In the genomic region with DNA sequence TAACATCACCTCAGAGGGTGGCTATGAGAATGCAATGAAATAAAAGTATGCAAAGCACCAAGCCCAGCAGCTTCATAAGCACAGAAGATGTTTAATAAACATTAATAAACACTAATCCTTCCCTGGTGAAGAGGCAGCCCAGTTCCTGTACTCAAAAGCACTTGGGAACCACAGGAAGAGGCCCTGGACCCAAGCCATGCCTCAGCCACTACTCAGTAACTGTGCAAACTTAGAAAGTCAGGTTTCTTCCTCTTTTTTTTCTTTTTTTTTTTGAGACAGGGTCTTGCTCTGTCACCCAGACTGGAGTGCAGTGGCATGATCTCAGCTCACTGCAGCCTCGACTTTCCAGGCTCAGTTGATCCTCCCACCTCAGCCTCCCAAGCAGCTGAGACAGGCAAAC, we compare ENCODE assay signal across 9 cellular contexts. TPM values are rescaled to one million over a fixed set of nuclear protein-coding genes. Genes with fewer than 3 reads are reported as not detected.
DNase-seq lines count a peak whose midpoint lies in the region; ATAC-seq and TF ChIP-seq lines count a peak whose summit lies in the region.
"Had no signal": no experiment of that assay in that cellular context is flagged by ENCODE, and none has a peak within 500 bp of the region (broad histone marks: within the 10 kb centered on the region; RNA-seq: fewer than 3 reads in every experiment).

No MANE protein-coding gene starts in this region.

- POLR2A ChIA-PET in CD8-positive, alpha-beta memory T cell (lab: Charles Lee), result no interaction called here
- POLR2A ChIA-PET in activated CD8-positive, alpha-beta T cell treated with anti-CD3 and anti-CD28 coated beads for 36 hours (lab: Charles Lee), result no interaction called here

- H3K27ac ChIP-seq in CD8-positive, alpha-beta memory T cell (ENCODE audit: low read depth, low read length), result no peak overlapping the region
- H3K27ac ChIP-seq in muscle layer of duodenum (ENCODE audit: low read length), result peak overlapping the region; percentile 20
- H3K27ac ChIP-seq in SJCRH30, result no peak overlapping the region
- no peak overlapping the region for H3K27ac ChIP-seq in brain microvascular endothelial cell

- H3K36me3 Mint-ChIP-seq in CD8-positive, alpha-beta memory T cell, result peaks cover 0 to 42% (median 0%) of the 10 kb centered on the region in 3 donors
- peaks cover 51% of the 10 kb centered on the region for H3K36me3 Mint-ChIP-seq in activated CD8-positive, alpha-beta T cell treated with anti-CD3 and anti-CD28 coated beads for 36 hours (ENCODE audit: low read depth)

- H3K4me3 Mint-ChIP-seq in CD8-positive, alpha-beta memory T cell, result peak overlapping the region in 2 of 7 donors; percentile 15 to 23
- H3K4me3 Mint-ChIP-seq in activated CD8-positive, alpha-beta T cell treated with anti-CD3 and anti-CD28 coated beads for 36 hours, result no peak overlapping the region

- H3K9me3 Mint-ChIP-seq in CD8-positive, alpha-beta memory T cell, result no peaks in the 10 kb centered on the region
- no peaks in the 10 kb centered on the region for H3K9me3 Mint-ChIP-seq in activated CD8-positive, alpha-beta T cell treated with anti-CD3 and anti-CD28 coated beads for 36 hours

- no peaks in the 10 kb centered on the region for H3K36me3 ChIP-seq in CD8-positive, alpha-beta memory T cell (ENCODE audit: insufficient read depth, low read length)
- no peaks in the 10 kb centered on the region for H3K36me3 ChIP-seq in muscle layer of duodenum (ENCODE audit: control insufficient read depth in 1 of 2, insufficient read depth in 2 of 2, low read length in 2 of 2)
- H3K36me3 ChIP-seq in SJCRH30, result no peaks in the 10 kb centered on the region
- peaks cover 4% of the 10 kb centered on the region for H3K36me3 ChIP-seq in brain microvascular endothelial cell (replicated peaks)

- no peak overlapping the region for H3K4me3 ChIP-seq in CD8-positive, alpha-beta memory T cell (ENCODE audit: low read length)
- H3K4me3 ChIP-seq in muscle layer of duodenum (ENCODE audit: low read depth in 1 of 2, low read length in 2 of 2), result no peak overlapping the region
- no peak overlapping the region for H3K4me3 ChIP-seq in SJCRH30
- no peak overlapping the region for H3K4me3 ChIP-seq in brain microvascular endothelial cell (ENCODE audit: low read depth, low read length)

- H3K9me3 ChIP-seq in CD8-positive, alpha-beta memory T cell (ENCODE audit: low read length), result no peaks in the 10 kb centered on the region
- no peaks in the 10 kb centered on the region for H3K9me3 ChIP-seq in muscle layer of duodenum (ENCODE audit: control insufficient read depth in 1 of 2, low read length in 2 of 2)
- H3K9me3 ChIP-seq in SJCRH30 (replicated peaks), result no peaks in the 10 kb centered on the region

- intact Hi-C loops in activated CD8-positive, alpha-beta T cell treated with anti-CD3 and anti-CD28 coated beads for 36 hours (cut with micrococcal nuclease), result no loop called here

- H3K27me3 ChIP-seq in CD8-positive, alpha-beta memory T cell (ENCODE audit: insufficient read depth, low read length, poor library complexity, severe bottlenecking), result no peaks in the 10 kb centered on the region
- H3K27me3 ChIP-seq in muscle layer of duodenum (ENCODE audit: low read depth, low read length), result no peaks in the 10 kb centered on the region
- no peaks in the 10 kb centered on the region for H3K27me3 ChIP-seq in SJCRH30
- H3K27me3 ChIP-seq in brain microvascular endothelial cell (replicated peaks), result no peaks in the 10 kb centered on the region

- DNase-seq in CD8-positive, alpha-beta memory T cell, result no peak
- peak; percentile 16 for DNase-seq in KG1 (lab: John Stamatoyannopoulos, UW)
- no peak for DNase-seq in activated CD8-positive, alpha-beta T cell treated with anti-CD3 and anti-CD28 coated beads for 36 hours
- no peak for DNase-seq in SJCRH30
- DNase-seq in activated gamma-delta T cell (lab: John Stamatoyannopoulos, UW), result no peak
- DNase-seq in brain microvascular endothelial cell, result no peak
- DNase-seq in activated CD4-positive, CD25-positive, alpha-beta regulatory T cell (lab: John Stamatoyannopoulos, UW), result no peak
- DNase-seq: kidney had no signal

- peaks cover 71 to 94% (median 93%) of the 10 kb centered on the region in 3 donors for H3K4me1 Mint-ChIP-seq in CD8-positive, alpha-beta memory T cell
- peaks cover 78% of the 10 kb centered on the region for H3K4me1 Mint-ChIP-seq in activated CD8-positive, alpha-beta T cell treated with anti-CD3 and anti-CD28 coated beads for 36 hours (ENCODE audit: low read depth)

- TF ChIP-seq CTCF in activated CD8-positive, alpha-beta T cell treated with anti-CD3 and anti-CD28 coated beads for 36 hours (IDR thresholded peaks at IDR 0.05), result no peak
- no peak for TF ChIP-seq CTCF in brain microvascular endothelial cell (IDR thresholded peaks at IDR 0.05; ENCODE audit: low read depth, low read length, missing control alignments)

- CTCF ChIA-PET in CD8-positive, alpha-beta memory T cell (lab: Charles Lee), result no interaction called here
- CTCF ChIA-PET in activated CD8-positive, alpha-beta T cell treated with anti-CD3 and anti-CD28 coated beads for 36 hours (lab: Charles Lee), result no interaction called here

- H3K4me1 ChIP-seq in CD8-positive, alpha-beta memory T cell (ENCODE audit: insufficient read depth, low read length), result peaks cover 55% of the 10 kb centered on the region
- H3K4me1 ChIP-seq in muscle layer of duodenum (ENCODE audit: control insufficient read depth in 1 of 2, insufficient read depth in 2 of 2, low read length in 2 of 2) (peaks cover 15 to 56% of the 10 kb centered on the region in 2 donors), SJCRH30 (no peaks in the 10 kb centered on the region)

- no peak for ATAC-seq in activated CD8-positive, alpha-beta T cell treated with anti-CD3 and anti-CD28 coated beads for 36 hours

- H3K27me3 Mint-ChIP-seq in CD8-positive, alpha-beta memory T cell, result no peaks in the 10 kb centered on the region
- no peaks in the 10 kb centered on the region for H3K27me3 Mint-ChIP-seq in activated CD8-positive, alpha-beta T cell treated with anti-CD3 and anti-CD28 coated beads for 36 hours

- H3K27ac Mint-ChIP-seq in CD8-positive, alpha-beta memory T cell, result peak overlapping the region; percentile 13 to 63 (median 55)
- peak overlapping the region; percentile 56 for H3K27ac Mint-ChIP-seq in activated CD8-positive, alpha-beta T cell treated with anti-CD3 and anti-CD28 coated beads for 36 hours

- in situ Hi-C loops in brain microvascular endothelial cell (cut with HindIII; ENCODE audit: low pct_ligation_motif_present, low sequenced_read_pairs), result no loop called here

RNA-seq across cellular contexts. Expression of gene ARHGAP17, which starts 5.3 kb away (rescaled TPM):
- total RNA-seq in CD8-positive, alpha-beta memory T cell, result 10 to 100 TPM; 52.6 to 58.5 TPM
- 41.7 TPM for polyA plus RNA-seq in CD8-positive, alpha-beta memory T cell
- total RNA-seq in activated CD8-positive, alpha-beta T cell treated with anti-CD3 and anti-CD28 coated beads for 36 hours, result 10 to 100 TPM; 69.6 to 75.9 TPM
- total RNA-seq in SJCRH30 (2014; rRNA removed; shearing (Covaris generic)), result 24.6 and 25.0 TPM in 2 replicates
